26 cellular contexts compared by ENCODE assay signal in genomic region chr4:150436598-150437370, GRCh38.
A peak's percentile ranks its signal among the peaks of the same experiment; 100 is the strongest.
DNase-seq lines count a peak whose midpoint lies in the region; ATAC-seq, FAIRE-seq and TF ChIP-seq lines count a peak whose summit lies in the region.
"Had no signal": no experiment of that assay in that cellular context is flagged by ENCODE, and none has a peak within 500 bp of the region (broad histone marks: within the 10 kb centered on the region; RNA-seq: fewer than 3 reads in every experiment).

No MANE protein-coding gene starts in this region.

- ATAC-seq in HG02610 (IDR thresholded peaks at IDR 0.05; ENCODE audit: unreplicated experiment) (peak; percentile 84), GM18519 (IDR thresholded peaks at IDR 0.05; ENCODE audit: low FRiP score, unreplicated experiment) (no peak)
- ATAC-seq: left lobe of liver, sciatic nerve had no signal

- H3K9ac ChIP-seq in OCI-LY3 (ENCODE audit: low read length) (no peak overlapping the region), keratinocyte (ENCODE audit: control insufficient read depth, extremely low read depth, insufficient read depth, low read length) (no peak overlapping the region)
- H3K9ac ChIP-seq: BLaER1 had no signal

- H2AFZ ChIP-seq in OCI-LY3 (ENCODE audit: low read depth, low read length) (no peak overlapping the region), keratinocyte (ENCODE audit: control insufficient read depth, low read length) (no peak overlapping the region)

- H3K4me2 ChIP-seq in OCI-LY3 (ENCODE audit: low read length) = peak overlapping the region; percentile 43
- no peak overlapping the region for H3K4me2 ChIP-seq in keratinocyte (ENCODE audit: control insufficient read depth, extremely low read depth, insufficient read depth, low read depth, low read length)
- H3K4me2 ChIP-seq: BLaER1 had no signal

- H3K4me3 Mint-ChIP-seq in activated T-cell treated with anti-CD3 and anti-CD28 coated beads, Interleukin-2, amount 50 U/mL, for 24 hours = peak overlapping the region; percentile 25
- H3K4me3 Mint-ChIP-seq: central memory CD8-positive, alpha-beta T cell; dendritic cell treated with granulocyte-macrophage colony-stimulating factor and Interleukin-4, amounts not matched to agents 40 ng/mL and 50 ng/mL, for 4 days; immature natural killer cell had no signal

- no peaks in the 10 kb centered on the region for H3K36me3 ChIP-seq in OCI-LY3 (replicated peaks; ENCODE audit: low read depth, low read length)
- H3K36me3 ChIP-seq in keratinocyte (ENCODE audit: control insufficient read depth in 2 of 2, extremely low read depth in 1 of 2, insufficient read depth in 2 of 2, low read length in 2 of 2) = no peaks in the 10 kb centered on the region
- H3K36me3 ChIP-seq: BLaER1, neutrophil had no signal

- no peak overlapping the region for H3K27ac ChIP-seq in OCI-LY3 (ENCODE audit: low read length)
- no peak overlapping the region for H3K27ac ChIP-seq in keratinocyte (ENCODE audit: control insufficient read depth, insufficient read depth, low read length)
- H3K27ac ChIP-seq: BLaER1, esophagus muscularis mucosa, neutrophil, upper lobe of left lung had no signal

- no peaks in the 10 kb centered on the region for H3K27me3 Mint-ChIP-seq in activated T-cell treated with anti-CD3 and anti-CD28 coated beads, Interleukin-2, amount 50 U/mL, for 24 hours
- H3K27me3 Mint-ChIP-seq: central memory CD8-positive, alpha-beta T cell; dendritic cell treated with granulocyte-macrophage colony-stimulating factor and Interleukin-4, amounts not matched to agents 40 ng/mL and 50 ng/mL, for 4 days had no signal

- DNase-seq in activated T-cell treated with anti-CD3 and anti-CD28 coated beads, Interleukin-2, amount 50 U/mL, for 24 hours = no peak
- DNase-seq in activated T-cell treated with anti-CD3 and anti-CD28 coated beads for 4 hours = no peak
- DNase-seq in keratinocyte (ENCODE audit: low read depth, low spot score) = no peak
- DNase-seq in NCI-H524 treated with DMSO at 0.1 percent for 48 hours (lab: John Stamatoyannopoulos, UW) = no peak
- DNase-seq: DMS53, hippocampal formation, immature natural killer cell, IMR-90, mesenchymal stem cell, NCI-H1092, NCI-H187, NCI-H2171 treated with DMSO at 0.1 percent for 48 hours, NCI-H524, SHP77, upper lobe of left lung had no signal

- H3K9me3 Mint-ChIP-seq in activated T-cell treated with anti-CD3 and anti-CD28 coated beads, Interleukin-2, amount 50 U/mL, for 24 hours = peaks cover 2% of the 10 kb centered on the region
- H3K9me3 Mint-ChIP-seq: central memory CD8-positive, alpha-beta T cell; dendritic cell treated with granulocyte-macrophage colony-stimulating factor and Interleukin-4, amounts not matched to agents 40 ng/mL and 50 ng/mL, for 4 days; immature natural killer cell had no signal

- H3K4me3 ChIP-seq in OCI-LY3 (ENCODE audit: low read length) (peak overlapping the region; percentile 7; the same call in 1 of the 2 replicates), keratinocyte (ENCODE audit: control insufficient read depth in 2 of 3, extremely low read depth in 1 of 3, insufficient read depth in 2 of 3, low read depth in 1 of 3, low read length in 3 of 3) (no peak overlapping the region)
- H3K4me3 ChIP-seq: BLaER1, esophagus muscularis mucosa, upper lobe of left lung had no signal

- H4K20me1 ChIP-seq in OCI-LY3 (ENCODE audit: insufficient read depth, low read length) (no peaks in the 10 kb centered on the region), keratinocyte (ENCODE audit: control insufficient read depth, extremely low read depth, insufficient read depth, low read length) (no peaks in the 10 kb centered on the region)
- H4K20me1 ChIP-seq: BLaER1 had no signal

- FAIRE-seq in keratinocyte (lab: Jason Lieb, UNC) = peak; percentile 17
- FAIRE-seq: H1 had no signal

- dilution Hi-C loops in keratinocyte (cut with MboI; ENCODE audit: extremely low pct_ligation_motif_present, low sequenced_read_pairs) = no loop called here

- H3K36me3 Mint-ChIP-seq in activated T-cell treated with anti-CD3 and anti-CD28 coated beads, Interleukin-2, amount 50 U/mL, for 24 hours (ENCODE audit: low read depth) = peaks cover 37% of the 10 kb centered on the region

- H3K4me1 ChIP-seq in OCI-LY3 (ENCODE audit: low read length) = peaks cover 12% of the 10 kb centered on the region
- no peaks in the 10 kb centered on the region for H3K4me1 ChIP-seq in keratinocyte (ENCODE audit: control insufficient read depth, extremely low read depth, insufficient read depth, low read length)
- H3K4me1 ChIP-seq: BLaER1, esophagus muscularis mucosa, upper lobe of left lung had no signal

- H3K79me2 ChIP-seq in OCI-LY3 (ENCODE audit: low read length) (no peaks in the 10 kb centered on the region), keratinocyte (ENCODE audit: control insufficient read depth, insufficient read depth, low read length) (no peaks in the 10 kb centered on the region)

- H3K9me1 ChIP-seq in keratinocyte (ENCODE audit: control insufficient read depth, extremely low read depth, insufficient read depth, low read length) = no peaks in the 10 kb centered on the region

- H3K27me3 ChIP-seq in OCI-LY3 (ENCODE audit: low read depth, low read length) (no peaks in the 10 kb centered on the region), keratinocyte (ENCODE audit: control insufficient read depth, extremely low read depth, insufficient read depth, low read length) (no peaks in the 10 kb centered on the region)
- H3K27me3 ChIP-seq: BLaER1, esophagus muscularis mucosa, neutrophil, upper lobe of left lung had no signal

- TF ChIP-seq CTCF in OCI-LY3 (IDR thresholded peaks at IDR 0.05; ENCODE audit: low read depth, low read length) (no peak), keratinocyte (optimal IDR thresholded peaks at IDR 0.05 in 1 of 3, IDR thresholded peaks at IDR 0.05 in 1 of 3, conservative IDR thresholded peaks at IDR 0.05 in 1 of 3; ENCODE audit: extremely low read depth in 1 of 3, insufficient read depth in 2 of 3, low read length in 3 of 3) (no peak)

- peaks cover 24% of the 10 kb centered on the region for H3K4me1 Mint-ChIP-seq in activated T-cell treated with anti-CD3 and anti-CD28 coated beads, Interleukin-2, amount 50 U/mL, for 24 hours (ENCODE audit: low read depth)
- H3K4me1 Mint-ChIP-seq: immature natural killer cell had no signal

- peak overlapping the region; percentile 91 for H3K27ac Mint-ChIP-seq in activated T-cell treated with anti-CD3 and anti-CD28 coated beads, Interleukin-2, amount 50 U/mL, for 24 hours
- H3K27ac Mint-ChIP-seq: dendritic cell treated with granulocyte-macrophage colony-stimulating factor and Interleukin-4, amounts not matched to agents 40 ng/mL and 50 ng/mL, for 4 days; immature natural killer cell had no signal

- H3K9me3 ChIP-seq in OCI-LY3 (ENCODE audit: insufficient read depth, low read length) (no peaks in the 10 kb centered on the region), keratinocyte (ENCODE audit: control insufficient read depth, low read depth, low read length) (no peaks in the 10 kb centered on the region)
- H3K9me3 ChIP-seq: BLaER1, esophagus muscularis mucosa, neutrophil, upper lobe of left lung had no signal
